Comparison of ENCODE assay signal across 28 cellular contexts in genomic region chr10:74077416-74077815, GRCh38.
DNase-seq lines count a peak whose midpoint lies in the region; ATAC-seq, FAIRE-seq and TF ChIP-seq lines count a peak whose summit lies in the region.
"Had no signal": no experiment of that assay in that cellular context is flagged by ENCODE, and none has a peak within 500 bp of the region (broad histone marks: within the 10 kb centered on the region; RNA-seq: fewer than 3 reads in every experiment).

No MANE protein-coding gene starts in this region.

- no peak overlapping the region for H3K14ac ChIP-seq in H1 (ENCODE audit: insufficient read length)

- H3K4ac ChIP-seq in H1 (replicated peaks; ENCODE audit: insufficient read length, low read depth, low read length) = no peak overlapping the region

- 87% methylated on average over 4 of the region's 4 CpGs; no CpG with 5 or more reads in 1 of the 2 experiments for WGBS in H1 (ENCODE audit: extremely low coverage in 1 of 2, insufficient coverage in 1 of 2, insufficient read length in 1 of 2, insufficient replicate concordance in 2 of 2, low coverage in 1 of 2, low lambda C conversion rate in 2 of 2, missing lambda C conversion rate in 1 of 2), 2 experiments
- WGBS in HepG2 (ENCODE audit: low lambda C conversion rate) = 94% methylated on average over 4 of the region's 4 CpGs

- 0 out of 2 replicates have a peak overlapping the region, but pooled peaks have one; percentile 4 for H3K4me2 ChIP-seq in OCI-LY7 (ENCODE audit: low read length)
- no peak overlapping the region for H3K4me2 ChIP-seq in H1 (ENCODE audit: insufficient read depth in 1 of 2, low read depth in 2 of 2, low read length in 2 of 2)
- H3K4me2 ChIP-seq in HepG2 (ENCODE audit: low read depth, low read length) = no peak overlapping the region

- in situ Hi-C loops in HepG2 (cut with HindIII; ENCODE audit: extremely low pct_ligation_motif_present, low pct_unique_long_range_greater_than_20kb) = no loop called here

- H3K9ac ChIP-seq in H1 (replicated peaks in 1 of 4; ENCODE audit: extremely low read depth in 1 of 4, low read depth in 3 of 4, low read length in 3 of 4) = no peak overlapping the region
- no peak overlapping the region for H3K9ac ChIP-seq in HepG2 (ENCODE audit: insufficient read depth, low read depth, low read length)
- H3K9ac ChIP-seq: GM23248 had no signal

- H2BK12ac ChIP-seq in H1 (ENCODE audit: low read depth, low read length) = no peak overlapping the region

- H4K91ac ChIP-seq in H1 (replicated peaks; ENCODE audit: insufficient read length, low read length) = no peak overlapping the region

- no peak overlapping the region for H2BK15ac ChIP-seq in H1 (ENCODE audit: low read length)

- no peak overlapping the region for H4K8ac ChIP-seq in H1 (ENCODE audit: extremely low read depth, insufficient read depth, low read length)

- no peak overlapping the region for H2BK120ac ChIP-seq in H1 (replicated peaks; ENCODE audit: low read depth, low read length)

- no TSS peak for BruUV-seq in OCI-LY7 (replicated peaks; lab: Mats Ljungman, UMichigan)
- BruUV-seq in HepG2 (replicated peaks; lab: Mats Ljungman, UMichigan) = no TSS peak

- DNase-seq in activated CD4-positive, alpha-beta T cell treated with anti-CD3 and anti-CD28 coated beads, Interleukin-2, amount 10 ng/mL, durations not matched to agents 24 days and 14 days = peak; percentile 24
- DNase-seq in activated CD4-positive, alpha-beta T cell treated with anti-CD3 and anti-CD28 coated beads for 4 hours = no peak
- DNase-seq in OCI-LY7 (ENCODE audit: low spot score) (no peak), H1 (ENCODE audit: low read depth in 1 of 2, low spot score in 2 of 2) (no peak), renal cortical epithelial cell (ENCODE audit: low read depth) (peak; percentile 84), HepG2 (ENCODE audit: low spot score) (no peak), COR-L47 (lab: John Stamatoyannopoulos, UW) (no peak), RKO (ENCODE audit: low spot score) (no peak)
- DNase-seq: activated CD4-positive, alpha-beta T cell treated with anti-CD3 and anti-CD28 coated beads, Interleukin-2, amount 50 U/mL, for 1 hour; foreskin keratinocyte; GF-D8; left ventricle myocardium superior; midbrain; NCI-H1105; NCI-H2029; NCI-H2227 treated with DMSO at 0.1 percent for 48 hours; NCI-H69; sigmoid colon; transverse colon had no signal

- TF ChIP-seq RAD21 in H1 (IDR thresholded peaks at IDR 0.05 in 1 of 2, conservative IDR thresholded peaks at IDR 0.05 in 1 of 2; ENCODE audit: low read depth in 2 of 2, low read length in 2 of 2) (no peak), HepG2 (CRISPR knock-in tag; IDR thresholded peaks at IDR 0.05) (no peak)

- no peaks in the 10 kb centered on the region for H3K23me2 ChIP-seq in H1 (ENCODE audit: low read depth, low read length)

- H3K4me1 ChIP-seq in OCI-LY7 (ENCODE audit: insufficient read depth, low read length, poor library complexity, severe bottlenecking) (peaks cover 54% of the 10 kb centered on the region), H1 (replicated peaks in 1 of 4; ENCODE audit: control insufficient read depth in 3 of 4, insufficient read depth in 4 of 4, low read length in 3 of 4) (peaks cover 0 to 15% (median 2%) of the 10 kb centered on the region in 4 experiments; a peak in 3 of 7 replicates), HepG2 (ENCODE audit: insufficient read depth, low read length) (no peaks in the 10 kb centered on the region)

- H4K5ac ChIP-seq in H1 (ENCODE audit: insufficient read length, low read depth, low read length) = no peak overlapping the region

- H3K79me1 ChIP-seq in H1 (ENCODE audit: low read depth, low read length) = no peaks in the 10 kb centered on the region; the same call in 1 of the 2 replicates

- H3K9me2 ChIP-seq in OCI-LY7 (ENCODE audit: insufficient read depth, low read length) = no peaks in the 10 kb centered on the region

- no peaks in the 10 kb centered on the region for H3K9me3 Mint-ChIP-seq in activated CD4-positive, alpha-beta T cell treated with anti-CD3 and anti-CD28 coated beads, Interleukin-2, amount 10 ng/mL, durations not matched to agents 24 days and 14 days
- H3K9me3 Mint-ChIP-seq: activated T-helper 2 cell treated with anti-CD3 and anti-CD28 coated beads, Interferon-gamma antibody, Interleukin-2, Interleukin-4, amounts not matched to agents 10 μg/mL and 5 μg/mL and 100 μg/mL, durations not matched to agents 14 hours and 24 hours and 36 hours; nephron; T-helper 2 cell treated with Interferon-gamma antibody and Interleukin-4, amounts not matched to agents 5 μg/mL and 100 μg/mL, for 36 hours had no signal

- H3K36me3 ChIP-seq in OCI-LY7 (ENCODE audit: insufficient read depth, low read length) = peaks cover 32% of the 10 kb centered on the region
- peaks cover 5 to 41% (median 19%) of the 10 kb centered on the region in 4 experiments; a peak in 7 of 8 replicates for H3K36me3 ChIP-seq in H1 (ENCODE audit: control insufficient read depth in 2 of 4, insufficient read depth in 4 of 4, low read length in 3 of 4)
- H3K36me3 ChIP-seq in HepG2 (replicated peaks in 1 of 2; ENCODE audit: control insufficient read depth in 1 of 2, insufficient read depth in 2 of 2, low read length in 2 of 2) = peaks cover 6 to 24% of the 10 kb centered on the region in 2 experiments

- CTCF ChIA-PET in OCI-LY7 (lab: Charles Lee; ENCODE audit: unreplicated experiment) = interaction anchor here (1.4 kb wide), 1 partner anchor 197 kb away, joined by 3 read pairs; no protein-coding TSS in a partner anchor
- CTCF ChIA-PET in H1 (lab: Charles Lee; ENCODE audit: partially characterized antibody) = interaction anchor here (0.6 to 2.2 kb wide), 7 partner anchors 8 to 198 kb away, joined by 3 to 10 read pairs (median 4); no protein-coding TSS in a partner anchor
- CTCF ChIA-PET in HepG2 (lab: Yijun Ruan, JAX; ENCODE audit: low intra/inter-chr PET ratio, low total read pairs) = no interaction called here

- no peak overlapping the region for H2BK5ac ChIP-seq in H1 (ENCODE audit: low read depth, low read length)

- intact Hi-C loops in activated CD4-positive, alpha-beta T cell treated with anti-CD3 and anti-CD28 coated beads, Interleukin-2, amount 10 ng/mL, durations not matched to agents 24 days and 14 days (cut with micrococcal nuclease) = loop anchor here (5.0 kb wide), 1 partner anchor 80 kb away; the partner anchor contains the start of gene VCL
- intact Hi-C loops in OCI-LY7 (cut with micrococcal nuclease; ENCODE audit: unreplicated experiment) = no loop called here
- intact Hi-C loops in HepG2 (cut with micrococcal nuclease; ENCODE audit: unreplicated experiment) = no loop called here

- no peak overlapping the region for H3K27ac Mint-ChIP-seq in activated CD4-positive, alpha-beta T cell treated with anti-CD3 and anti-CD28 coated beads, Interleukin-2, amount 10 ng/mL, durations not matched to agents 24 days and 14 days
- H3K27ac Mint-ChIP-seq: activated naive CD8-positive, alpha-beta T cell; B cell had no signal

- H3K4me3 ChIP-seq in OCI-LY7 (ENCODE audit: low read depth, low read length, poor library complexity, severe bottlenecking) = no peak overlapping the region
- no peak overlapping the region for H3K4me3 ChIP-seq in H1 (ENCODE audit: extremely low read depth in 1 of 4, insufficient read depth in 2 of 4, low read depth in 3 of 4, low read length in 4 of 4)
- H3K4me3 ChIP-seq in HepG2 (replicated peaks in 1 of 3; ENCODE audit: insufficient read depth in 1 of 3, low read depth in 2 of 3, low read length in 3 of 3) = no peak overlapping the region
- H3K4me3 ChIP-seq: GM23248, sigmoid colon, transverse colon had no signal

- POLR2A ChIA-PET in OCI-LY7 (lab: Charles Lee) (interaction anchor here (0.9 to 1.3 kb wide), 4 partner anchors 9 to 198 kb away, joined by 3 read pairs; no protein-coding TSS in a partner anchor), H1 (lab: Charles Lee; ENCODE audit: partially characterized antibody) (interaction anchor here (0.8 to 1.5 kb wide), 3 partner anchors 51 to 187 kb away, joined by 3 to 6 read pairs (median 3); no protein-coding TSS in a partner anchor), HepG2 (lab: Yijun Ruan, JAX) (no interaction called here)

- H4K20me1 ChIP-seq in OCI-LY7 (ENCODE audit: insufficient read depth, low read length) (no peaks in the 10 kb centered on the region), H1 (replicated peaks in 1 of 2; ENCODE audit: control insufficient read depth in 1 of 2, insufficient read depth in 2 of 2, low read length in 2 of 2) (no peaks in the 10 kb centered on the region), HepG2 (ENCODE audit: insufficient read depth, low read length) (no peaks in the 10 kb centered on the region)

- H2AFZ ChIP-seq in OCI-LY7 (ENCODE audit: low read length) (no peak overlapping the region), H1 (ENCODE audit: low read length) (no peak overlapping the region), HepG2 (ENCODE audit: low read length) (no peak overlapping the region)
- H2AFZ ChIP-seq: GM23248 had no signal

- peaks cover 32% of the 10 kb centered on the region for H3K4me1 Mint-ChIP-seq in activated CD4-positive, alpha-beta T cell treated with anti-CD3 and anti-CD28 coated beads, Interleukin-2, amount 10 ng/mL, durations not matched to agents 24 days and 14 days

- FAIRE-seq in H1 (lab: Jason Lieb, UNC) = peak; percentile 45
- FAIRE-seq in HepG2 (lab: Jason Lieb, UNC) = no peak

- no peak overlapping the region for H3K56ac ChIP-seq in H1 (replicated peaks; ENCODE audit: insufficient read length, low read depth, low read length)

- H3K36me3 Mint-ChIP-seq in activated CD4-positive, alpha-beta T cell treated with anti-CD3 and anti-CD28 coated beads, Interleukin-2, amount 10 ng/mL, durations not matched to agents 24 days and 14 days (ENCODE audit: low read depth) = peaks cover 41% of the 10 kb centered on the region

- H3K79me2 ChIP-seq in OCI-LY7 (ENCODE audit: insufficient read depth, low read depth, low read length) = no peaks in the 10 kb centered on the region
- peaks cover 0 to 32% of the 10 kb centered on the region in 2 experiments; a peak in 2 of 4 replicates for H3K79me2 ChIP-seq in H1 (ENCODE audit: control insufficient read depth in 1 of 2, insufficient read depth in 2 of 2, low read length in 2 of 2)
- no peaks in the 10 kb centered on the region for H3K79me2 ChIP-seq in HepG2 (ENCODE audit: insufficient read depth, low read length)

- no peak overlapping the region for H3K23ac ChIP-seq in H1 (ENCODE audit: insufficient read length)

- H3K27ac ChIP-seq in OCI-LY7 (ENCODE audit: low read depth, low read length, poor library complexity, severe bottlenecking) (no peak overlapping the region), H1 (ENCODE audit: low read depth, low read length) (no peak overlapping the region), HepG2 (ENCODE audit: extremely low read length, insufficient read depth, low read length) (no peak overlapping the region)
- H3K27ac ChIP-seq: 22Rv1, foreskin keratinocyte, VCaP had no signal

- H3K18ac ChIP-seq in H1 (ENCODE audit: extremely low read depth, low read length) = no peak overlapping the region

- no peak overlapping the region for H2BK20ac ChIP-seq in H1 (ENCODE audit: low read length)

- TF ChIP-seq POLR2A in H1 (IDR thresholded peaks at IDR 0.05; ENCODE audit: control extremely low read depth in 1 of 2, low read depth in 2 of 2, low read length in 2 of 2) = no peak
- no peak for TF ChIP-seq POLR2A in HepG2 (IDR thresholded peaks at IDR 0.05; ENCODE audit: insufficient read depth in 1 of 2, low read depth in 2 of 2, low read length in 2 of 2)

- TF ChIP-seq EP300 in H1 (IDR thresholded peaks at IDR 0.05; ENCODE audit: borderline replicate concordance in 1 of 2, low read depth in 2 of 2, low read length in 2 of 2) (no peak), HepG2 (IDR thresholded peaks at IDR 0.05; ENCODE audit: low read depth in 2 of 2, low read length in 2 of 2) (no peak), HepG2 (CRISPR knock-in tag; IDR thresholded peaks at IDR 0.05; ENCODE audit: borderline replicate concordance) (no peak)

- ATAC-seq in HepG2 = no peak
- ATAC-seq: foreskin keratinocyte, left ventricle myocardium superior, SK-N-SH treated with all-trans-retinoic acid at 6 μM for 48 hours had no signal

- no peak overlapping the region for H2AK5ac ChIP-seq in H1 (ENCODE audit: low read depth, low read length)

- TF ChIP-seq CTCF in OCI-LY7 (conservative IDR thresholded peaks at IDR 0.05; ENCODE audit: low read length) = no peak
- TF ChIP-seq CTCF in H1 (IDR thresholded peaks at IDR 0.05; ENCODE audit: control extremely low read depth in 1 of 3, insufficient read depth in 1 of 3, low read depth in 1 of 3, low read length in 3 of 3) = no peak
- no peak for TF ChIP-seq CTCF in HepG2 (CRISPR knock-in tag; IDR thresholded peaks at IDR 0.05)

- no peaks in the 10 kb centered on the region for H3K9me3 ChIP-seq in OCI-LY7 (ENCODE audit: low read length)
- no peaks in the 10 kb centered on the region for H3K9me3 ChIP-seq in H1 (ENCODE audit: insufficient read depth in 2 of 2, low read depth in 1 of 2, low read length in 1 of 2)
- H3K9me3 ChIP-seq in HepG2 (ENCODE audit: low read length) = no peaks in the 10 kb centered on the region
- H3K9me3 ChIP-seq: sigmoid colon, transverse colon had no signal

- H3K4me3 Mint-ChIP-seq in activated CD4-positive, alpha-beta T cell treated with anti-CD3 and anti-CD28 coated beads, Interleukin-2, amount 10 ng/mL, durations not matched to agents 24 days and 14 days = no peak overlapping the region
- H3K4me3 Mint-ChIP-seq: activated naive CD8-positive, alpha-beta T cell; nephron; T-helper 2 cell treated with Interferon-gamma antibody and Interleukin-4, amounts not matched to agents 5 μg/mL and 100 μg/mL, for 36 hours had no signal

- H3K27me3 ChIP-seq in H1 (replicated peaks in 1 of 4; ENCODE audit: control insufficient read depth in 3 of 4, extremely low read depth in 1 of 4, insufficient read depth in 3 of 4, low read length in 3 of 4) (no peaks in the 10 kb centered on the region), HepG2 (ENCODE audit: control insufficient read depth in 1 of 2, insufficient read depth in 2 of 2, low read length in 2 of 2) (no peaks in the 10 kb centered on the region)
- H3K27me3 ChIP-seq: foreskin keratinocyte, sigmoid colon, transverse colon had no signal

- H3K27me3 Mint-ChIP-seq in activated CD4-positive, alpha-beta T cell treated with anti-CD3 and anti-CD28 coated beads, Interleukin-2, amount 10 ng/mL, durations not matched to agents 24 days and 14 days = no peaks in the 10 kb centered on the region
- H3K27me3 Mint-ChIP-seq: activated naive CD8-positive, alpha-beta T cell; B cell had no signal

Comparison
In these comparisons a context has a peak if more than half of its experiments do, and no peak if none do; other contexts are left out.
1. DNase-seq: peak in activated CD4-positive, alpha-beta T cell treated with anti-CD3 and anti-CD28 coated beads, Interleukin-2, amount 10 ng/mL, durations not matched to agents 24 days and 14 days (single experiment) and renal cortical epithelial cell (single experiment); none in activated CD4-positive, alpha-beta T cell treated with anti-CD3 and anti-CD28 coated beads for 4 hours (0 of 2), OCI-LY7 (single experiment), H1 (0 of 2), HepG2 (single experiment), COR-L47 (single experiment) and RKO (single experiment).